Comparison of ENCODE assay signal across 32 cellular contexts in the genomic region with DNA sequence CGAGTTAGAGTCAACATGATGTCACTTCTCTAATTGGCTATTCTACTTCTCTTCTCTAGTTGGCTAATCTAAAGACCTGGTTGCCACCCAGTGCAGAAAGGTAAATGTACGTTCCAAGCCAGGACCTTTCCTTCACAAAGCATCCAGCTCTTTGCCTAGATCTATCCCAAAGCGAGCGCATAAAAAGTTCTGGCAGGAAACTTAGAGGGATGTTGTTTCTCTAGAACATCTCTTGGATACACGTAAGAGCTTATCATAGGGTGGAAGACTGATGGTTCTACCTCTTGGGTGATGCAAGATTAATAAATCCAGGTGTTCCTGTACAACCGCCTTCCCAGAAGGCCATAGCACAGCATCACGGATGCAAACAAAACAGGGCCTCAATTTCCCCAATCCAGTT. TPM values are rescaled to one million over a fixed set of nuclear protein-coding genes. Genes with fewer than 3 reads are reported as not detected.
"Had no signal": no experiment of that assay in that cellular context is flagged by ENCODE, and none has a peak within 500 bp of the region (broad histone marks: within the 10 kb centered on the region; RNA-seq: fewer than 3 reads in every experiment).

A gene (minus strand): TSS at position 101 of the 400 bp plus-strand sequence. CDS start 84 bp downstream, at position 17.

- H3K36me3 ChIP-seq: esophagus squamous epithelium, gastrocnemius medialis, heart right ventricle, left lung, lower lobe of right lung had no signal

- H3K27ac Mint-ChIP-seq: effector memory CD8-positive, alpha-beta T cell; endodermal cell; mesothelial cell of epicardium; naive thymus-derived CD4-positive, alpha-beta T cell had no signal

- H3K27me3 ChIP-seq: esophagus squamous epithelium, gastrocnemius medialis, heart right ventricle, left lung had no signal

- H3K9me3 ChIP-seq: esophagus squamous epithelium, gastrocnemius medialis, heart right ventricle, left lung, lower lobe of right lung, mucosa of descending colon had no signal

- ATAC-seq: effector memory CD8-positive, alpha-beta T cell; esophagus mucosa; gastrocnemius medialis; heart right ventricle; left cardiac atrium; left lung; left ventricle myocardium superior; lower lobe of right lung; mucosa of descending colon; naive thymus-derived CD4-positive, alpha-beta T cell had no signal

- DNase-seq: dermis blood vessel endothelial cell; dorsolateral prefrontal cortex; effector CD4-positive, alpha-beta T cell; effector memory CD8-positive, alpha-beta T cell; endodermal cell; erythroblast; esophagus squamous epithelium; foreskin fibroblast; foreskin melanocyte; gastrocnemius medialis; glutamatergic neuron; head of caudate nucleus; heart right ventricle; hippocampal formation; left cardiac atrium; left lung; left ventricle myocardium superior; lower lobe of right lung; mesenchymal stem cell; mucosa of descending colon; naive thymus-derived CD4-positive, alpha-beta T cell had no signal

- H3K4me3 Mint-ChIP-seq: effector memory CD8-positive, alpha-beta T cell; endodermal cell; mesothelial cell of epicardium; naive thymus-derived CD4-positive, alpha-beta T cell had no signal

- H3K9me3 Mint-ChIP-seq: effector memory CD8-positive, alpha-beta T cell; endodermal cell; mesothelial cell of epicardium; naive thymus-derived CD4-positive, alpha-beta T cell had no signal

- H3K4me3 ChIP-seq: coronary artery, dorsolateral prefrontal cortex, esophagus squamous epithelium, gastrocnemius medialis, heart right ventricle, left lung, lower lobe of right lung, mucosa of descending colon had no signal

- H3K27me3 Mint-ChIP-seq: effector memory CD8-positive, alpha-beta T cell; naive thymus-derived CD4-positive, alpha-beta T cell had no signal

- H3K4me1 ChIP-seq: esophagus squamous epithelium, gastrocnemius medialis had no signal

- H3K36me3 Mint-ChIP-seq: mesothelial cell of epicardium; naive thymus-derived CD4-positive, alpha-beta T cell had no signal

- H3K27ac ChIP-seq: coronary artery, dorsolateral prefrontal cortex, epithelial cell of prostate, esophagus squamous epithelium, gastrocnemius medialis, heart right ventricle, left lung, lower lobe of right lung had no signal

RNA-seq across cellular contexts. Expression of the gene that starts here (rescaled TPM):
- total RNA-seq: dermis blood vessel endothelial cell; dorsolateral prefrontal cortex; endodermal cell; esophagus mucosa; esophagus squamous epithelium; gastrocnemius medialis; glomerular endothelial cell; heart right ventricle; kidney epithelial cell; left cardiac atrium; left lung; left ventricle myocardium superior; lower leg skin; lower lobe of right lung; lung microvascular endothelial cell; mesenteric fat pad; mesothelial cell of epicardium; myocyte; naive thymus-derived CD4-positive, alpha-beta T cell had no signal
- polyA plus RNA-seq: heart right ventricle; keratinocyte; naive thymus-derived CD4-positive, alpha-beta T cell had no signal
